ENCODE assay signal across 10 cellular contexts in genomic region chr3:31536417-31536991, GRCh38. TPM values are rescaled to one million over a fixed set of nuclear protein-coding genes. Genes with fewer than 3 reads are reported as not detected.
DNase-seq lines count a peak whose midpoint lies in the region; ATAC-seq and TF ChIP-seq lines count a peak whose summit lies in the region.
"Had no signal": no experiment of that assay in that cellular context is flagged by ENCODE, and none has a peak within 500 bp of the region (broad histone marks: within the 10 kb centered on the region; RNA-seq: fewer than 3 reads in every experiment).

No MANE protein-coding gene starts in this region.

- H3K36me3 ChIP-seq in CD4-positive, alpha-beta memory T cell (ENCODE audit: insufficient read depth, low read length) = no peaks in the 10 kb centered on the region
- H3K36me3 ChIP-seq in KMS-11 (ENCODE audit: insufficient read depth) (no peaks in the 10 kb centered on the region), left ventricle myocardium inferior (no peaks in the 10 kb centered on the region)

- TF ChIP-seq CTCF in KMS-11 (conservative IDR thresholded peaks at IDR 0.05; ENCODE audit: low read depth, low read length) (no peak), foreskin fibroblast (IDR thresholded peaks at IDR 0.05; ENCODE audit: low read depth, low read length) (no peak), left ventricle myocardium inferior (IDR thresholded peaks at IDR 0.05; ENCODE audit: borderline replicate concordance) (no peak)

- CTCF ChIA-PET in CD4-positive, alpha-beta memory T cell (lab: Charles Lee; ENCODE audit: partially characterized antibody) = interaction anchor here (1.1 to 3.8 kb wide), 5 partner anchors 10 to 58 kb away, joined by 3 to 14 read pairs (median 7); no protein-coding TSS in a partner anchor

- POLR2A ChIA-PET in CD4-positive, alpha-beta memory T cell (lab: Charles Lee; ENCODE audit: partially characterized antibody) = interaction anchor here (0.6 to 2.4 kb wide), 3 partner anchors 9 to 74 kb away, joined by 5 to 10 read pairs (median 9); no protein-coding TSS in a partner anchor

- peak overlapping the region; percentile 80 to 99 (median 99) for H3K4me3 Mint-ChIP-seq in CD4-positive, alpha-beta memory T cell
- no peak overlapping the region for H3K4me3 Mint-ChIP-seq in activated naive CD8-positive, alpha-beta T cell treated with anti-CD3 and anti-CD28 coated beads, Interleukin-2, amount 50 U/mL, for 24 hours
- H3K4me3 Mint-ChIP-seq in naive B cell = peak overlapping the region in 6 of 8 donors; percentile 25 to 86 (median 62)

- no peak for ATAC-seq in activated naive CD8-positive, alpha-beta T cell treated with anti-CD3 and anti-CD28 coated beads, Interleukin-2, amount 50 U/mL, for 24 hours
- ATAC-seq in naive B cell (ENCODE audit: low read depth in 2 of 2) = no peak
- ATAC-seq in HG02798 (IDR thresholded peaks at IDR 0.05; ENCODE audit: poor library complexity, unreplicated experiment) = no peak

- no peaks in the 10 kb centered on the region for H3K27me3 ChIP-seq in CD4-positive, alpha-beta memory T cell (ENCODE audit: insufficient read depth, low read length)
- H3K27me3 ChIP-seq in KMS-11 (ENCODE audit: insufficient read depth, low read depth) = no peaks in the 10 kb centered on the region
- no peaks in the 10 kb centered on the region for H3K27me3 ChIP-seq in left ventricle myocardium inferior (ENCODE audit: low read depth)
- H3K27me3 ChIP-seq: SJSA1 had no signal

- DNase-seq in CD4-positive, alpha-beta memory T cell = no peak
- no peak for DNase-seq in activated naive CD8-positive, alpha-beta T cell treated with anti-CD3 and anti-CD28 coated beads, Interleukin-2, amount 50 U/mL, for 24 hours
- DNase-seq in naive B cell (no peak), foreskin fibroblast (no peak), left ventricle myocardium inferior (no peak)
- no peak for DNase-seq in NK-92 treated with Interleukin-12 subunit alpha and Interleukin-12 subunit beta, amount 100 ng/mL, for 24 hours (lab: John Stamatoyannopoulos, UW)
- DNase-seq: NCI-H2107 had no signal

- no peaks in the 10 kb centered on the region for H3K9me3 ChIP-seq in CD4-positive, alpha-beta memory T cell (ENCODE audit: control insufficient read depth in 1 of 2, low read length in 2 of 2)
- no peaks in the 10 kb centered on the region for H3K9me3 ChIP-seq in left ventricle myocardium inferior (replicated peaks)
- H3K9me3 ChIP-seq: SJSA1 had no signal

- intact Hi-C loops in CD4-positive, alpha-beta memory T cell (cut with micrococcal nuclease) = loop anchor here (10.0 kb wide), 3 partner anchors 562 to 968 kb away; partner anchors contain the start of gene CMTM6
- intact Hi-C loops in left ventricle myocardium inferior (cut with micrococcal nuclease) = no loop called here

- H3K9me3 Mint-ChIP-seq in CD4-positive, alpha-beta memory T cell = no peaks in the 10 kb centered on the region
- H3K9me3 Mint-ChIP-seq in activated naive CD8-positive, alpha-beta T cell treated with anti-CD3 and anti-CD28 coated beads, Interleukin-2, amount 50 U/mL, for 24 hours = no peaks in the 10 kb centered on the region
- no peaks in the 10 kb centered on the region for H3K9me3 Mint-ChIP-seq in naive B cell

- H3K4me2 ChIP-seq in KMS-11 = peak overlapping the region; percentile 38; the same call in 1 of the 2 replicates

- peak overlapping the region; percentile 4 to 38 for H3K4me3 ChIP-seq in CD4-positive, alpha-beta memory T cell (ENCODE audit: low read length in 2 of 2)
- H3K4me3 ChIP-seq in KMS-11 (IDR thresholded peaks at IDR 0.05; ENCODE audit: insufficient read depth, low read depth, low read length) (no peak overlapping the region), foreskin fibroblast (ENCODE audit: low read depth in 1 of 2, low read length in 2 of 2) (no peak overlapping the region), left ventricle myocardium inferior (no peak overlapping the region)
- H3K4me3 ChIP-seq: SJSA1 had no signal

- H3K79me2 ChIP-seq in KMS-11 (ENCODE audit: insufficient read depth, low read depth) = peaks cover 83% of the 10 kb centered on the region

- H3K4me1 Mint-ChIP-seq in CD4-positive, alpha-beta memory T cell = peaks cover 41 to 73% (median 55%) of the 10 kb centered on the region in 4 donors
- peaks cover 64% of the 10 kb centered on the region for H3K4me1 Mint-ChIP-seq in activated naive CD8-positive, alpha-beta T cell treated with anti-CD3 and anti-CD28 coated beads, Interleukin-2, amount 50 U/mL, for 24 hours
- peaks cover 53 to 65% (median 61%) of the 10 kb centered on the region in 3 donors for H3K4me1 Mint-ChIP-seq in naive B cell

- no peak overlapping the region for H2AFZ ChIP-seq in KMS-11 (ENCODE audit: low read depth)

- H3K9ac ChIP-seq in KMS-11 = no peak overlapping the region

- peak overlapping the region in 6 of 7 donors; percentile 5 to 86 (median 67) for H3K27ac Mint-ChIP-seq in CD4-positive, alpha-beta memory T cell
- peak overlapping the region; percentile 77 for H3K27ac Mint-ChIP-seq in activated naive CD8-positive, alpha-beta T cell treated with anti-CD3 and anti-CD28 coated beads, Interleukin-2, amount 50 U/mL, for 24 hours
- H3K27ac Mint-ChIP-seq in naive B cell = peak overlapping the region in 3 of 6 donors; percentile 6 to 51 (median 51)

- H4K20me1 ChIP-seq in KMS-11 (ENCODE audit: insufficient read depth) = peaks cover 34% of the 10 kb centered on the region; the same call in 1 of the 2 replicates

- peaks cover 7 to 32% of the 10 kb centered on the region in 2 donors for H3K36me3 Mint-ChIP-seq in CD4-positive, alpha-beta memory T cell
- peaks cover 23% of the 10 kb centered on the region for H3K36me3 Mint-ChIP-seq in activated naive CD8-positive, alpha-beta T cell treated with anti-CD3 and anti-CD28 coated beads, Interleukin-2, amount 50 U/mL, for 24 hours (ENCODE audit: low read depth)
- no peaks in the 10 kb centered on the region for H3K36me3 Mint-ChIP-seq in naive B cell

- H3K4me1 ChIP-seq in CD4-positive, alpha-beta memory T cell (ENCODE audit: insufficient read depth, low read length) = peaks cover 60% of the 10 kb centered on the region
- H3K4me1 ChIP-seq in KMS-11 (ENCODE audit: low read depth, poor library complexity, severe bottlenecking) = peaks cover 24% of the 10 kb centered on the region
- peaks cover 85% of the 10 kb centered on the region for H3K4me1 ChIP-seq in left ventricle myocardium inferior

- H3K27me3 Mint-ChIP-seq in CD4-positive, alpha-beta memory T cell = no peaks in the 10 kb centered on the region
- H3K27me3 Mint-ChIP-seq in activated naive CD8-positive, alpha-beta T cell treated with anti-CD3 and anti-CD28 coated beads, Interleukin-2, amount 50 U/mL, for 24 hours = no peaks in the 10 kb centered on the region
- H3K27me3 Mint-ChIP-seq in naive B cell = no peaks in the 10 kb centered on the region

- peak overlapping the region; percentile 12 for H3K27ac ChIP-seq in CD4-positive, alpha-beta memory T cell (ENCODE audit: low read depth, low read length)
- no peak overlapping the region for H3K27ac ChIP-seq in KMS-11
- no peak overlapping the region for H3K27ac ChIP-seq in left ventricle myocardium inferior (replicated peaks)
- H3K27ac ChIP-seq: SJSA1 had no signal

RNA-seq across cellular contexts. Expression of gene STT3B, which starts 3.8 kb away (rescaled TPM):
- 100 to 1,000 TPM; 145 to 154 TPM for total RNA-seq in CD4-positive, alpha-beta memory T cell
- 100 to 1,000 TPM; 165 to 183 TPM for polyA plus RNA-seq in CD4-positive, alpha-beta memory T cell
- polyA plus RNA-seq in naive B cell (ENCODE audit: low read depth in 6 of 6) = 10 to 100 TPM; 58.0 to 80.3 (median 67.7) TPM
- 82.1 TPM for total RNA-seq in left ventricle myocardium inferior

Comparison
In these comparisons a context has a peak if more than half of its experiments do, and no peak if none do; other contexts are left out.
1. H3K4me3 ChIP-seq: peak in CD4-positive, alpha-beta memory T cell (2 of 2); none in KMS-11 (single experiment), foreskin fibroblast (0 of 2) and left ventricle myocardium inferior (single experiment).